32 cellular contexts compared by ENCODE assay signal in the genomic region with DNA sequence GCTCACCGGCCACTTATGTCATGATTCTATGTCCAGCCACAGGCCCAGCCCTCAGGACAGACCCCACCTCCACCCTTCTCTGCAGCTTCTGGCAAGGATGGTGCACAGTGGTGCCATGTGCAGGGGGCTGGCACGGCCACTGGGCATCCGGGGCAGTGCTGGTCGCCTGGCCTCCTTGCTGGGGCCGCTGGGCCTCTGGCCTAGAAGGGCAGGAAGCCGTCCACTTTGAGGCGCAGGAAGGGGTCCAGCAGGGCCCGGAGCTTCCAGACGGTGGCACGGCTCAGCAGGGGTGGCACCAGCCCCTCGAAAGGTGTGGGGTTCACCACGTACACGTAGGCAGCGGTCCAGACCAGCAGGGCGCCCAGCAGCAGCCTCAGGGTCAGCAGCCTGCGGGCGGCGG. TPM values are rescaled to one million over a fixed set of nuclear protein-coding genes. Genes with fewer than 3 reads are reported as not detected.
"Had no signal": no experiment of that assay in that cellular context is flagged by ENCODE, and none has a peak within 500 bp of the region (broad histone marks: within the 10 kb centered on the region; RNA-seq: fewer than 3 reads in every experiment).

No MANE protein-coding gene starts in this region.

- H3K4me1 ChIP-seq: left lung, lower lobe of right lung, right atrium auricular region, stomach, testis, thyroid gland, transverse colon, upper lobe of left lung, vagina had no signal

- H3K4me3 ChIP-seq: left lung, lower lobe of right lung, ovary, right atrium auricular region, skin epidermis, stomach, testis, thyroid gland, transverse colon, upper lobe of left lung, vagina had no signal

- H3K36me3 ChIP-seq: ovary, transverse colon had no signal

- DNase-seq: hippocampal formation; immature natural killer cell; kidney; left colon; left lung; lower lobe of right lung; mammary epithelial cell; mesenchymal stem cell; naive thymus-derived CD8-positive, alpha-beta T cell; occipital lobe; ovary; stimulated activated CD4-positive, alpha-beta T cell treated with anti-CD3 and anti-CD28 coated beads, Interleukin-12 subunit alpha, Interleukin-12 subunit beta, amount 100 ng/mL, for 4 hours; stimulated activated CD4-positive, alpha-beta T cell treated with anti-CD3 and anti-CD28 coated beads, Interleukin-15, amount 100 ng/mL, for 24 hours; stimulated activated CD4-positive, alpha-beta T cell treated with anti-CD3 and anti-CD28 coated beads, Interleukin-2, amount 100 ng/mL, for 24 hours; stimulated activated CD4-positive, alpha-beta T cell treated with anti-CD3 and anti-CD28 coated beads, Interleukin-4, amount 100 ng/mL, for 1 hour; stimulated activated naive B cell treated with anti-CD40 and anti-IgM and Interleukin-4, amounts not matched to agents 10 μg/mL and 1 μg/mL and 100 μg/mL, for 72 hours; stimulated activated naive CD8-positive, alpha-beta T cell treated with anti-CD3 and anti-CD28 coated beads, Interleukin-15, Interleukin-2, amounts not matched to agents 100 U/mL and 50 U/mL, for 24 hours; stomach; testis; thyroid gland; transverse colon had no signal

- ATAC-seq: left colon; left lung; lower lobe of right lung; naive thymus-derived CD8-positive, alpha-beta T cell; sciatic nerve; stimulated activated naive CD8-positive, alpha-beta T cell treated with anti-CD3 and anti-CD28 coated beads, Interleukin-15, Interleukin-2, amounts not matched to agents 100 U/mL and 50 U/mL, for 24 hours had no signal

- H3K9me3 Mint-ChIP-seq: immature natural killer cell; naive thymus-derived CD8-positive, alpha-beta T cell; nephron; neural crest cell; stimulated activated naive B cell treated with anti-CD40 and anti-IgM and Interleukin-4, amounts not matched to agents 10 μg/mL and 1 μg/mL and 100 μg/mL, for 72 hours had no signal

- H3K36me3 Mint-ChIP-seq: immature natural killer cell had no signal

- FAIRE-seq: islet of Langerhans, kidney had no signal

- H3K27ac Mint-ChIP-seq: immature natural killer cell; naive thymus-derived CD8-positive, alpha-beta T cell; nephron; progenitor cell of endocrine pancreas; stimulated activated naive B cell treated with anti-CD40 and anti-IgM and Interleukin-4, amounts not matched to agents 10 μg/mL and 1 μg/mL and 100 μg/mL, for 72 hours had no signal

- H3K27me3 ChIP-seq: left lung, neutrophil, ovary, right atrium auricular region, stomach, testis, thyroid gland, transverse colon, upper lobe of left lung, vagina had no signal

- H3K27me3 Mint-ChIP-seq: naive thymus-derived CD8-positive, alpha-beta T cell; stimulated activated naive B cell treated with anti-CD40 and anti-IgM and Interleukin-4, amounts not matched to agents 10 μg/mL and 1 μg/mL and 100 μg/mL, for 72 hours had no signal

- H3K9me3 ChIP-seq: left lung, lower lobe of right lung, neutrophil, ovary, right atrium auricular region, stomach, testis, thyroid gland, transverse colon, upper lobe of left lung, vagina had no signal

- H3K27ac ChIP-seq: left lung, lower lobe of right lung, neutrophil, ovary, right atrium auricular region, skin epidermis, stomach, testis, thyroid gland, transverse colon, upper lobe of left lung, vagina had no signal

- H3K4me3 Mint-ChIP-seq: immature natural killer cell; naive thymus-derived CD8-positive, alpha-beta T cell; nephron; neural crest cell; stimulated activated naive B cell treated with anti-CD40 and anti-IgM and Interleukin-4, amounts not matched to agents 10 μg/mL and 1 μg/mL and 100 μg/mL, for 72 hours had no signal

- H3K4me1 Mint-ChIP-seq: immature natural killer cell had no signal

RNA-seq across cellular contexts. Expression of gene CCDC188, which starts 2.4 kb away (rescaled TPM):
- total RNA-seq: liver; naive thymus-derived CD8-positive, alpha-beta T cell; occipital lobe; vagina had no signal
- polyA plus RNA-seq: liver; naive thymus-derived CD8-positive, alpha-beta T cell had no signal
